Comparison of ENCODE assay signal across 24 cellular contexts in genomic region chr6:118514689-118515088, GRCh38. TPM values are rescaled to one million over a fixed set of nuclear protein-coding genes. Genes with fewer than 3 reads are reported as not detected.
A peak's percentile ranks its signal among the peaks of the same experiment; 100 is the strongest.
DNase-seq lines count a peak whose midpoint lies in the region; ATAC-seq, FAIRE-seq and TF ChIP-seq lines count a peak whose summit lies in the region.
"Had no signal": no experiment of that assay in that cellular context is flagged by ENCODE, and none has a peak within 500 bp of the region (broad histone marks: within the 10 kb centered on the region; RNA-seq: fewer than 3 reads in every experiment).

No MANE protein-coding gene starts in this region.

- no peaks in the 10 kb centered on the region for H3K27me3 ChIP-seq in pancreas
- H3K27me3 ChIP-seq in thoracic aorta (replicated peaks; ENCODE audit: insufficient read depth), result no peaks in the 10 kb centered on the region
- H3K27me3 ChIP-seq in colonic mucosa, result no peaks in the 10 kb centered on the region
- H3K27me3 ChIP-seq: BE2C had no signal

- H3K9me3 ChIP-seq in pancreas (no peaks in the 10 kb centered on the region), thoracic aorta (no peaks in the 10 kb centered on the region), colonic mucosa (no peaks in the 10 kb centered on the region)
- H3K9me3 ChIP-seq: BE2C, HAP-1, SK-N-SH had no signal

- intact Hi-C loops in left cardiac atrium (cut with DNase I), result loop anchor here (5.0 kb wide), 2 partner anchors 33 to 38 kb away; partner anchors contain the start of gene PLN (in 1 of the 2)
- intact Hi-C loops in pancreas (cut with DNase I), result no loop called here
- intact Hi-C loops in colonic mucosa (cut with DNase I), result no loop called here

- H3K27ac ChIP-seq in pancreas (no peak overlapping the region), thoracic aorta (peak overlapping the region in 1 of 2 donors; percentile 13), colonic mucosa (no peak overlapping the region)
- H3K27ac ChIP-seq: GM23248, HL-60 had no signal

- peak; percentile 35 for DNase-seq in cerebellar cortex (ENCODE audit: low spot score)
- DNase-seq in left cardiac atrium, result peak; percentile 47
- peak in 3 of 6 donors; percentile 14 to 24 (median 20) for DNase-seq in pancreas
- DNase-seq in thoracic aorta (ENCODE audit: low spot score), result no peak
- no peak for DNase-seq in NCI-H2171 (lab: John Stamatoyannopoulos, UW)
- no peak for DNase-seq in activated naive CD4-positive, alpha-beta T cell treated with Interleukin-2 at 50 U/mL for 16 hours
- DNase-seq in colonic mucosa, result no peak
- DNase-seq: BE2C, DMS79, GM23248, KG1, NCI-H1092 treated with DMSO at 0.1 percent for 48 hours, NCI-H1436 treated with DMSO at 0.1 percent for 48 hours, NCI-H2029, NCI-H524 treated with DMSO at 0.1 percent for 48 hours, SHP77 treated with DMSO at 0.1 percent for 48 hours, SK-N-SH had no signal

- no peak overlapping the region for H3K9ac ChIP-seq in colonic mucosa (ENCODE audit: low read depth in 2 of 2, low read length in 2 of 2)
- H3K9ac ChIP-seq: GM23248, SK-N-SH had no signal

- FAIRE-seq in pancreas (lab: Jason Lieb, UNC), result no peak
- FAIRE-seq: HepG2 had no signal

- ATAC-seq in left cardiac atrium (peak; percentile 98 to 99), pancreas (peak; percentile 67 to 91 (median 76)), thoracic aorta (ENCODE audit: insufficient number of reproducible peaks, low FRiP score, low read depth) (no peak), HG03280 (IDR thresholded peaks at IDR 0.05; ENCODE audit: unreplicated experiment) (no peak)
- ATAC-seq: HepG2 had no signal

- H3K4me1 ChIP-seq in pancreas (peaks cover 0 to 3% (median 0%) of the 10 kb centered on the region in 3 donors), thoracic aorta (ENCODE audit: control insufficient read depth in 1 of 2, low read depth in 2 of 2) (peaks cover 0 to 47% of the 10 kb centered on the region in 2 donors), colonic mucosa (no peaks in the 10 kb centered on the region)
- H3K4me1 ChIP-seq: BE2C, HAP-1 had no signal

- TF ChIP-seq CTCF in pancreas (IDR thresholded peaks at IDR 0.05), result no peak
- no peak for TF ChIP-seq CTCF in thoracic aorta (IDR thresholded peaks at IDR 0.05)
- no peak for TF ChIP-seq CTCF in colonic mucosa (IDR thresholded peaks at IDR 0.05)

- H3K36me3 ChIP-seq in pancreas (no peaks in the 10 kb centered on the region), thoracic aorta (no peaks in the 10 kb centered on the region), colonic mucosa (no peaks in the 10 kb centered on the region)
- H3K36me3 ChIP-seq: BE2C, HAP-1 had no signal

- 48 to 52% methylated on average over 3 of the region's 3 CpGs for WGBS in pancreas, 2 donors

- H3K4me3 ChIP-seq in pancreas, result no peak overlapping the region
- H3K4me3 ChIP-seq in thoracic aorta, result peak overlapping the region; percentile 34
- H3K4me3 ChIP-seq in colonic mucosa, result no peak overlapping the region
- H3K4me3 ChIP-seq: GM23248, HAP-1 had no signal

RNA-seq across cellular contexts. Expression of gene PLN, which starts 33.4 kb away (rescaled TPM):
- total RNA-seq in left cardiac atrium (1,000 to 10,000 TPM in 1 of 2 donors, 100 to 1,000 TPM in 1; 673 to 1,029 TPM), pancreas (1 to 10 TPM in 1 of 6 donors, under 1 TPM in 5; 0.09 to 1.1 (median 0.52) TPM), thoracic aorta (100 to 1,000 TPM; 382 to 468 TPM), colonic mucosa (10 to 100 TPM in 1 of 2 donors, 1 to 10 TPM in 1; 1.3 to 24.1 TPM)
- 1 to 10 TPM; 2.1 to 2.8 TPM for polyA plus RNA-seq in pancreas
- total RNA-seq: A673, GM23248, HepG2, HT-29, RPMI7951 had no signal
- polyA plus RNA-seq: GM23248, HepG2, SK-N-SH had no signal

Comparison
In these comparisons a context has a peak if more than half of its experiments do, and no peak if none do; other contexts are left out.
1. DNase-seq: peak in cerebellar cortex (single experiment) and left cardiac atrium (single experiment); none in thoracic aorta (single experiment), NCI-H2171 (single experiment), activated naive CD4-positive, alpha-beta T cell treated with Interleukin-2 at 50 U/mL for 16 hours (single experiment) and colonic mucosa (single experiment).
2. ATAC-seq: peak in left cardiac atrium (2 of 2) and pancreas (4 of 4); none in thoracic aorta (single experiment) and HG03280 (single experiment).
3. RNA of gene PLN, which starts 33.4 kb away (total RNA-seq): 673 to 1,029 TPM in left cardiac atrium and 382 to 468 TPM in thoracic aorta; 1.3 to 24.1 TPM in colonic mucosa and 0.09 to 1.1 TPM in pancreas; every median in the first group is over 10 times any median in the second.
4. intact Hi-C loops: an anchor here in left cardiac atrium (5.0 kb wide); none called in pancreas and colonic mucosa.